In the genomic region with DNA sequence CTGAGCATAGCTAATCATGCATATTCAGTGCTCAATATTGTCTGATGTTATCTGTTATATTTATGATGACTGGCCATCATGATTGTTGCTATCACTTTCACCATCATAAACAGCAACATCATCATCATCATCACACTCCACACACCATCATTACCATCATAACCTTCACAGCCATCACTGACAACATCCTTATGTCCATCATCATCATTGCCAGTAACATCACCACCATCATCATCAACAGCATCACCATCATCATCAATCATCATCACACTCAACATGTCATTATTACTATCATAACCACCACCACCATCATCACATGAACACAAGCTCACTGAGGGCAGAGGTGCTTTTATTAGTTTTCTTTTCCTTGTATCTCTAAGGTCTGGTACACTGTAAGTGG, we compare ENCODE assay signal across 7 cellular contexts.
"Had no signal": no experiment of that assay in that cellular context is flagged by ENCODE, and none has a peak within 500 bp of the region (broad histone marks: within the 10 kb centered on the region; RNA-seq: fewer than 3 reads in every experiment).

No MANE protein-coding gene starts in this region.

- FAIRE-seq: K562 had no signal

- H3K27me3 Mint-ChIP-seq: IgD-negative memory B cell had no signal

- H3K4me3 Mint-ChIP-seq: IgD-negative memory B cell had no signal

- H3K27ac ChIP-seq: HL-60, KMS-11 had no signal

- H3K4me1 Mint-ChIP-seq: IgD-negative memory B cell had no signal

- H3K4me2 ChIP-seq: KMS-11 had no signal

- H3K4me3 ChIP-seq: K562 had no signal

- DNase-seq: IMR-90, KBM-7, KG1 had no signal

- H3K9ac ChIP-seq: KMS-11 had no signal

- ATAC-seq: K562 had no signal

- H3K27ac Mint-ChIP-seq: IgD-negative memory B cell had no signal
